ENCODE assay signal across 9 cellular contexts in the genomic region with DNA sequence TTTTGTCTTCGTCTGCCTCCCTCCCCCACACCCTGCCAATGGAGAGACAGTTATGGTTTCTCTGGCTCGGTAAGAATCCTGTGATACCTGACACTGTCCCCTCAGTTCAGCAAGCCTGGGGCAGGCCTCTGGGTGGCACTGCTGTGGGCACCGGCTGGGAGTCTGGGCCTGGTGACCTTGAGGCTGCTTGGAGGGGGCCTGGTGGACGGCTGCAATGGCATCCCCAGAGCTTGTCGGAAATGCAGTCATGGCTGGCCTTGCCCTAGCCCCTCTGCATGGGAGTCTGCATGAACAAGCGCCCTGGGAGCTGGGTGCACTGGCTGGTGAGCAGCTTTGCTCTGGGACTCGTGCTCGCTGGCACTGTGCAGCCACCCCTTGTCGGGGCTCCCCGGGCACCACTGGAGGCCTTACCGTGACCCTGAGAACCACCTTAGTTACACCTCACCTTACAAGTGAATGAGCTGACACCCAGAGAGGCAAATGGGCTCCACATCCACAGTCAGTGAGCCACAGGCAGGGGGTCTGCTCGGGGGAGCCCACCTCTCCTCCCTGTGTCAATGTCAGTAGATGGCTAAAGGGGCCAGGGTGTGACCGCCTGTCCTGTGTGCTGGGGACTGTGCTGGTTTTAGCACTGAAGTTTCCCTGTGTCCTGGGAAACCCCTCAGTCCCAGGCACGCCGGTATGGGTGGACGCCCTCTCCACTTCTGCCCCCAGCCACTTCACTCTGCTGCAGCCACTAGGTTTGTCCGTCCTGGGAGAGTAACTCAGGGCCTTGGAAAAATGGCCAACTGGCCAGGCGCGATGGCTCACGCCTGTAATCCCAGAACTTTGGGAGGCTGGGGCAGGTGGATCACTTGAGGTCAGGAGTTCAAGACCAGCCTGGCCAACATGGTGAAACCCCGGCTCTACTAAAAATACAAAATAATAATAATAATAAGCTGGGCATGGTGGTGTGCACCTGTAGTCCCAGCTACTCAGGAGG. TPM values are rescaled to one million over a fixed set of nuclear protein-coding genes. Genes with fewer than 3 reads are reported as not detected.
DNase-seq lines count a peak whose midpoint lies in the region; ATAC-seq and TF ChIP-seq lines count a peak whose summit lies in the region.
"Had no signal": no experiment of that assay in that cellular context is flagged by ENCODE, and none has a peak within 500 bp of the region (broad histone marks: within the 10 kb centered on the region; RNA-seq: fewer than 3 reads in every experiment).

No MANE protein-coding gene starts in this region.

- no peaks in the 10 kb centered on the region for H3K36me3 Mint-ChIP-seq in endodermal cell (ENCODE audit: low read depth)

- peak overlapping the region; percentile 44 for H3K18ac ChIP-seq in neuronal stem cell (ENCODE audit: low read length)

- H4K8ac ChIP-seq in neuronal stem cell (ENCODE audit: low read depth, low read length): no peak overlapping the region

- no peak overlapping the region for H2BK120ac ChIP-seq in neuronal stem cell (ENCODE audit: low read depth, low read length)

- H3K4me3 Mint-ChIP-seq in endodermal cell: no peak overlapping the region

- no TSS peak for BruUV-seq in PC-3 (replicated peaks; lab: Mats Ljungman, UMichigan)

- H3K27me3 Mint-ChIP-seq in endodermal cell (ENCODE audit: insufficient read depth): no peaks in the 10 kb centered on the region

- H3K36me3 ChIP-seq in PC-3 (ENCODE audit: low read depth, low read length): no peaks in the 10 kb centered on the region
- H3K36me3 ChIP-seq in endodermal cell (ENCODE audit: control insufficient read depth, insufficient read depth, low read length): no peaks in the 10 kb centered on the region
- H3K36me3 ChIP-seq in neuronal stem cell (replicated peaks in 1 of 2; ENCODE audit: control insufficient read depth in 2 of 2, insufficient read depth in 2 of 2, low read length in 2 of 2): peaks cover 0 to 2% of the 10 kb centered on the region in 2 donors
- no peaks in the 10 kb centered on the region for H3K36me3 ChIP-seq in effector memory CD4-positive, alpha-beta T cell (ENCODE audit: control insufficient read depth, insufficient read depth, low read length)
- H3K36me3 ChIP-seq: pancreas had no signal

- no peaks in the 10 kb centered on the region for H3K9me3 Mint-ChIP-seq in endodermal cell

- H3K9ac ChIP-seq in PC-3 (ENCODE audit: low read length) (no peak overlapping the region), endodermal cell (ENCODE audit: extremely low read depth, low read length, poor library complexity, severe bottlenecking) (no peak overlapping the region), neuronal stem cell (ENCODE audit: low read depth, low read length, poor library complexity) (no peak overlapping the region)

- no peak for DNase-seq in PC-3
- DNase-seq in endodermal cell: no peak
- DNase-seq in neuronal stem cell (ENCODE audit: low spot score): no peak
- DNase-seq in effector memory CD4-positive, alpha-beta T cell: no peak
- no peak for DNase-seq in NCI-H146 (lab: John Stamatoyannopoulos, UW)
- DNase-seq in activated gamma-delta T cell treated with Interleukin-2 at 50 U/mL for 16 hours: no peak

- H3K79me2 ChIP-seq in PC-3 (ENCODE audit: low read length): peaks cover 12% of the 10 kb centered on the region; the same call in 1 of the 2 replicates

- H3K4ac ChIP-seq in neuronal stem cell (ENCODE audit: low read length): no peak overlapping the region

- CTCF ChIA-PET in PC-3 (lab: Charles Lee): interaction anchor here (1.0 to 1.3 kb wide), 2 partner anchors 18 to 66 kb away, joined by 3 read pairs; no protein-coding TSS in a partner anchor

- H3K14ac ChIP-seq in neuronal stem cell (ENCODE audit: low read length): no peak overlapping the region

- H3K27ac ChIP-seq in PC-3 (ENCODE audit: low read length): no peak overlapping the region
- H3K27ac ChIP-seq in endodermal cell (ENCODE audit: low read depth, low read length): no peak overlapping the region
- no peak overlapping the region for H3K27ac ChIP-seq in neuronal stem cell (replicated peaks; ENCODE audit: low read length)
- no peak overlapping the region for H3K27ac ChIP-seq in effector memory CD4-positive, alpha-beta T cell (ENCODE audit: insufficient read depth, low read length, poor library complexity, severe bottlenecking)

- H3K27ac Mint-ChIP-seq in endodermal cell: no peak overlapping the region

- peaks cover 22% of the 10 kb centered on the region for H3K4me1 ChIP-seq in PC-3 (ENCODE audit: insufficient read depth, low read length)
- peaks cover 6% of the 10 kb centered on the region for H3K4me1 ChIP-seq in endodermal cell (ENCODE audit: control insufficient read depth, insufficient read depth, low read length)
- peaks cover 14 to 28% of the 10 kb centered on the region in 2 donors for H3K4me1 ChIP-seq in neuronal stem cell (ENCODE audit: control insufficient read depth in 2 of 2, insufficient read depth in 1 of 2, low read depth in 1 of 2, low read length in 2 of 2)
- H3K4me1 ChIP-seq in effector memory CD4-positive, alpha-beta T cell (ENCODE audit: control insufficient read depth, insufficient read depth, low read length, poor library complexity, severe bottlenecking): peaks cover 3% of the 10 kb centered on the region

- ATAC-seq in PC-3 (no peak), HG03378 (IDR thresholded peaks at IDR 0.05; ENCODE audit: unreplicated experiment) (no peak)

- no peak overlapping the region for H3K23ac ChIP-seq in neuronal stem cell (ENCODE audit: low read depth, low read length, poor library complexity)

- WGBS in endodermal cell (ENCODE audit: insufficient coverage in 1 of 2, insufficient read length in 1 of 2), 2 experiments: 81 to 87% methylated on average over 13 to 20 of the region's 21 CpGs
- whole genome bisulfite sequencing in neuronal stem cell (ENCODE audit: extremely low coverage in 2 of 2, insufficient read length in 2 of 2, insufficient replicate concordance in 1 of 2), 2 donors: no CpG with 5 or more reads among the region's 21 CpGs

- peaks cover 16% of the 10 kb centered on the region for H3K4me1 Mint-ChIP-seq in endodermal cell

- H2BK12ac ChIP-seq in neuronal stem cell (ENCODE audit: low read length): no peak overlapping the region

- intact Hi-C loops in PC-3 (cut with micrococcal nuclease): no loop called here

- no peaks in the 10 kb centered on the region for H3F3A ChIP-seq in PC-3 (ENCODE audit: low read length, unreplicated experiment)

- no peaks in the 10 kb centered on the region for H3K27me3 ChIP-seq in PC-3 (ENCODE audit: low read length)
- no peaks in the 10 kb centered on the region for H3K27me3 ChIP-seq in endodermal cell (ENCODE audit: control insufficient read depth, insufficient read depth, low read length, poor library complexity, severe bottlenecking)
- H3K27me3 ChIP-seq in neuronal stem cell (ENCODE audit: control insufficient read depth in 3 of 3, insufficient read depth in 3 of 3, low read depth in 1 of 3, low read length in 3 of 3): no peaks in the 10 kb centered on the region
- no peaks in the 10 kb centered on the region for H3K27me3 ChIP-seq in effector memory CD4-positive, alpha-beta T cell (replicated peaks; ENCODE audit: control insufficient read depth, insufficient read depth, low read length, poor library complexity, severe bottlenecking)
- H3K27me3 ChIP-seq: pancreas had no signal

- H2AFZ ChIP-seq in PC-3 (ENCODE audit: low read length) (no peak overlapping the region), neuronal stem cell (ENCODE audit: low read length) (no peak overlapping the region)

- H2BK15ac ChIP-seq in neuronal stem cell (ENCODE audit: low read length): peak overlapping the region; percentile 21

- TF ChIP-seq CTCF in GM12874 (IDR thresholded peaks at IDR 0.05; ENCODE audit: insufficient read depth, low read depth, low read length) (0 out of 2 replicates have a peak, but pooled peaks have one; percentile 1), PC-3 (conservative IDR thresholded peaks at IDR 0.05; ENCODE audit: low read depth, low read length) (0 out of 2 replicates have a peak, but pooled peaks have one; percentile 31), endodermal cell (conservative IDR thresholded peaks at IDR 0.05) (peak; percentile 25)

- POLR2A ChIA-PET in PC-3 (lab: Charles Lee; ENCODE audit: unreplicated experiment): no interaction called here

- H3K4me3 ChIP-seq in PC-3 (ENCODE audit: low read length) (no peak overlapping the region), endodermal cell (ENCODE audit: low read length) (no peak overlapping the region), neuronal stem cell (ENCODE audit: low read length in 2 of 2) (no peak overlapping the region)
- no peak overlapping the region for H3K4me3 ChIP-seq in effector memory CD4-positive, alpha-beta T cell (ENCODE audit: insufficient read depth, low read depth, low read length, poor library complexity, severe bottlenecking)

- no peaks in the 10 kb centered on the region for H4K20me1 ChIP-seq in PC-3 (ENCODE audit: low read length)

- H3K9me3 ChIP-seq in PC-3 (ENCODE audit: low read length) (no peaks in the 10 kb centered on the region), endodermal cell (ENCODE audit: control insufficient read depth, low read length) (no peaks in the 10 kb centered on the region), neuronal stem cell (replicated peaks in 1 of 2; ENCODE audit: control insufficient read depth in 2 of 2, insufficient read depth in 1 of 2, low read depth in 1 of 2, low read length in 2 of 2) (no peaks in the 10 kb centered on the region)
- no peaks in the 10 kb centered on the region for H3K9me3 ChIP-seq in effector memory CD4-positive, alpha-beta T cell (ENCODE audit: control insufficient read depth, low read length)
- H3K9me3 ChIP-seq: pancreas had no signal

- H3K9me2 ChIP-seq in PC-3 (replicated peaks; ENCODE audit: low read length): no peaks in the 10 kb centered on the region

- H3K79me1 ChIP-seq in neuronal stem cell (ENCODE audit: low read depth, low read length): no peaks in the 10 kb centered on the region

- H2BK5ac ChIP-seq in neuronal stem cell (ENCODE audit: low read length): no peak overlapping the region

- H3K4me2 ChIP-seq in PC-3 (ENCODE audit: low read length) (peak overlapping the region; percentile 11; the same call in 1 of the 2 replicates), neuronal stem cell (ENCODE audit: insufficient read depth, low read length, poor library complexity, severe bottlenecking) (no peak overlapping the region)

- no peak overlapping the region for H4K91ac ChIP-seq in neuronal stem cell (ENCODE audit: low read depth, low read length, poor library complexity)

- no peak overlapping the region for H2AK5ac ChIP-seq in neuronal stem cell (ENCODE audit: low read depth, low read length)

RNA-seq across cellular contexts. Expression of a gene that starts 1.4 kb away (rescaled TPM):
- total RNA-seq in PC-3 (2014; rRNA removed) (72.4 and 121 TPM in 2 replicates), endodermal cell (10 to 100 TPM; 23.3 to 71.4 TPM)
- 51.4 TPM for polyA plus RNA-seq in endodermal cell (2013, experiment 1 of 2)
- 47.9 TPM for polyA plus RNA-seq in endodermal cell (2013, experiment 2 of 2)
- 36.5 TPM for polyA plus RNA-seq in neuronal stem cell (2013, experiment 1 of 2)
- polyA plus RNA-seq in neuronal stem cell (2013, experiment 2 of 2): 36.6 TPM

RNA-seq across cellular contexts. Expression of a gene that starts 31.3 kb away (rescaled TPM):
- total RNA-seq in PC-3 (2014; rRNA removed): 191 and 220 TPM in 2 replicates
- total RNA-seq in endodermal cell: 10 to 100 TPM; 57.5 to 61.8 TPM
- 50.7 TPM for polyA plus RNA-seq in endodermal cell (2013, experiment 1 of 2)
- polyA plus RNA-seq in endodermal cell (2013, experiment 2 of 2): 48.7 TPM
- polyA plus RNA-seq in neuronal stem cell (2013, experiment 1 of 2): 30.7 TPM
- polyA plus RNA-seq in neuronal stem cell (2013, experiment 2 of 2): 30.5 TPM

RNA-seq across cellular contexts. Expression of a gene that starts 45.7 kb away (rescaled TPM):
- total RNA-seq in PC-3 (2014; rRNA removed) (18.6 and 21.0 TPM in 2 replicates), endodermal cell (10 to 100 TPM; 16.0 to 16.5 TPM)
- polyA plus RNA-seq in endodermal cell (2013, experiment 1 of 2): 1.5 TPM
- polyA plus RNA-seq in endodermal cell (2013, experiment 2 of 2): 1.7 TPM
- polyA plus RNA-seq in neuronal stem cell (2013, experiment 1 of 2): 1.3 TPM
- polyA plus RNA-seq in neuronal stem cell (2013, experiment 2 of 2): 1.6 TPM

RNA-seq across cellular contexts. Expression of a gene that starts 53.1 kb away (rescaled TPM):
- 60.1 and 62.5 TPM in 2 replicates for total RNA-seq in PC-3 (2014; rRNA removed)
- total RNA-seq in endodermal cell: 10 to 100 TPM; 36.9 to 42.7 TPM
- polyA plus RNA-seq in endodermal cell (2013, experiment 1 of 2): 61.1 TPM
- 60.7 TPM for polyA plus RNA-seq in endodermal cell (2013, experiment 2 of 2)
- 45.1 TPM for polyA plus RNA-seq in neuronal stem cell (2013, experiment 1 of 2)
- 45.9 TPM for polyA plus RNA-seq in neuronal stem cell (2013, experiment 2 of 2)
